In the genomic region with DNA sequence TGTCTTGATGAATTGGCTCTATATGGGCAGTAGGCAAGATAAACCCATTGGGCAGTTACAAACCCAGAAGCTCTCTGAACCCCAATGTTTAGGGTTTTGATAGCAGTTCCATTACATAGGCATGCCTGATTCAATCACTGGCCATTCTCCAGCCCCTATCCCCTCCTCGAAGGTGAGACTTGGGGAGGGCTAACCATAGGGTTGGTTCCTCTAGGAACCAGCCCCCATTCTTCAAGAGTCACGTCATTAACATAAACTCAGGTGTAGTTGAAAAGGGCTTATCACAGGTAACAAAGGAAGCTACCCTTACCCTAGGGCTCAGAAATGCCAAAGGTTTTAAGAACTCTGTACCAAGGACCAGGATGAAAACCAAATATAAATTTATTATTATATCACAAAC, we compare ENCODE assay signal across 18 cellular contexts.
DNase-seq lines count a peak whose midpoint lies in the region; ATAC-seq and TF ChIP-seq lines count a peak whose summit lies in the region.
"Had no signal": no experiment of that assay in that cellular context is flagged by ENCODE, and none has a peak within 500 bp of the region (broad histone marks: within the 10 kb centered on the region; RNA-seq: fewer than 3 reads in every experiment).

No MANE protein-coding gene starts in this region.

- no peaks in the 10 kb centered on the region for H3K27me3 Mint-ChIP-seq in H9 (ENCODE audit: low read depth)
- H3K27me3 Mint-ChIP-seq in WTC11 (ENCODE audit: low read depth) = peaks cover 6% of the 10 kb centered on the region
- H3K27me3 Mint-ChIP-seq: CD4-positive, CD25-positive, alpha-beta regulatory T cell had no signal

- H3K4ac ChIP-seq in H9 (ENCODE audit: low read depth, low read length) = no peak overlapping the region

- H2BK5ac ChIP-seq in H9 (ENCODE audit: insufficient read length, low read length) = no peak overlapping the region

- H4K8ac ChIP-seq in H9 (replicated peaks; ENCODE audit: insufficient read length, low read depth, low read length) = no peak overlapping the region

- H3K4me1 Mint-ChIP-seq in H9 (peaks cover 67 to 79% of the 10 kb centered on the region in 2 experiments), WTC11 (peaks cover 83% of the 10 kb centered on the region)
- H3K4me1 Mint-ChIP-seq: CD4-positive, CD25-positive, alpha-beta regulatory T cell; CD8-positive, alpha-beta memory T cell had no signal

- H3K27ac ChIP-seq in H9 (ENCODE audit: insufficient read length, low read depth, low read length) (peak overlapping the region; percentile 55), iPS-18a (ENCODE audit: low read length) (no peak overlapping the region), esophagus squamous epithelium (no peak overlapping the region)
- H3K27ac ChIP-seq: HL-60 had no signal

- no peak overlapping the region for H2AK5ac ChIP-seq in H9 (ENCODE audit: insufficient read length, low read length)

- no peak overlapping the region for H3K23ac ChIP-seq in H9 (ENCODE audit: insufficient read length, low read depth, low read length)

- TF ChIP-seq CTCF in H9 (conservative IDR thresholded peaks at IDR 0.05) = no peak
- no peak for TF ChIP-seq CTCF in WTC11 (IDR thresholded peaks at IDR 0.05)
- no peak for TF ChIP-seq CTCF in esophagus squamous epithelium (IDR thresholded peaks at IDR 0.05)

- H2BK12ac ChIP-seq in H9 (ENCODE audit: insufficient read length, low read depth, low read length) = no peak overlapping the region

- no peak for DNase-seq in H9
- no peak for DNase-seq in WTC11 (ENCODE audit: low spot score)
- no peak for DNase-seq in NCI-H146 treated with DMSO at 0.1 percent for 48 hours (lab: John Stamatoyannopoulos, UW; ENCODE audit: unreplicated experiment)
- DNase-seq in esophagus squamous epithelium (lab: John Stamatoyannopoulos, UW) = no peak
- no peak for DNase-seq in AG08396 (ENCODE audit: low spot score)
- DNase-seq: BE2C; C1 segment of cervical spinal cord; CD4-positive, CD25-positive, alpha-beta regulatory T cell; CD8-positive, alpha-beta memory T cell; COR-L47; DMS 273 treated with DMSO at 0.1 percent for 48 hours; DMS53; GDM1; HFFc6; KG1 had no signal

- POLR2A ChIA-PET in WTC11 (lab: Charles Lee) = no interaction called here

- no peaks in the 10 kb centered on the region for H3K36me3 ChIP-seq in iPS-18a (ENCODE audit: control insufficient read depth, low read depth, low read length)
- H3K36me3 ChIP-seq in esophagus squamous epithelium = no peaks in the 10 kb centered on the region
- H3K36me3 ChIP-seq: BE2C had no signal

- H3K4me1 ChIP-seq in H9 (ENCODE audit: insufficient read depth, low read length) (peaks cover 19% of the 10 kb centered on the region; the same call in 1 of the 2 replicates), iPS-18a (ENCODE audit: control insufficient read depth, low read depth, low read length) (peaks cover 47% of the 10 kb centered on the region), esophagus squamous epithelium (peaks cover 0 to 15% (median 0%) of the 10 kb centered on the region in 3 donors)
- H3K4me1 ChIP-seq: BE2C had no signal

- no peaks in the 10 kb centered on the region for H3K23me2 ChIP-seq in H9 (ENCODE audit: insufficient read length, low read depth, low read length, poor library complexity, severe bottlenecking)

- H4K5ac ChIP-seq in H9 (ENCODE audit: insufficient read length, low read depth, low read length) = no peak overlapping the region

- H3K79me2 ChIP-seq in H9 (ENCODE audit: insufficient read depth, low read length) = no peaks in the 10 kb centered on the region

- H2AFZ ChIP-seq in H9 (ENCODE audit: low read length) = no peak overlapping the region

- H3K56ac ChIP-seq in H9 (ENCODE audit: insufficient read length, low read depth, low read length) = no peak overlapping the region

- H3K4me3 Mint-ChIP-seq in H9 (peak overlapping the region in 1 of 2 experiments; percentile 27; a peak in 1 of 5 replicates), WTC11 (no peak overlapping the region; the same call in 1 of the 2 replicates)
- H3K4me3 Mint-ChIP-seq: CD4-positive, CD25-positive, alpha-beta regulatory T cell; CD8-positive, alpha-beta memory T cell; HFFc6 had no signal

- WGBS in H9 (ENCODE audit: extremely low coverage, insufficient read length, low lambda C conversion rate) = no CpG with 5 or more reads among the region's 2 CpGs
- WGBS in esophagus squamous epithelium, 2 donors = 54 to 69% methylated on average over 2 of the region's 2 CpGs

- H3K36me3 Mint-ChIP-seq in H9 (ENCODE audit: insufficient read depth in 1 of 3, low read depth in 3 of 3) = peaks cover 0 to 12% (median 10%) of the 10 kb centered on the region in 3 experiments; a peak in 5 of 7 replicates
- peaks cover 17% of the 10 kb centered on the region for H3K36me3 Mint-ChIP-seq in WTC11
- H3K36me3 Mint-ChIP-seq: CD4-positive, CD25-positive, alpha-beta regulatory T cell; CD8-positive, alpha-beta memory T cell had no signal

- no peak overlapping the region for H3K14ac ChIP-seq in H9 (ENCODE audit: insufficient read depth, low read length)

- no peaks in the 10 kb centered on the region for H3K79me1 ChIP-seq in H9 (ENCODE audit: insufficient read depth, low read depth, low read length, poor library complexity, severe bottlenecking)

- no peaks in the 10 kb centered on the region for H3K27me3 ChIP-seq in H9 (ENCODE audit: insufficient read depth, low read length)
- no peaks in the 10 kb centered on the region for H3K27me3 ChIP-seq in iPS-18a (ENCODE audit: control insufficient read depth, insufficient read depth, low read length)
- no peaks in the 10 kb centered on the region for H3K27me3 ChIP-seq in esophagus squamous epithelium
- H3K27me3 ChIP-seq: BE2C had no signal

- H2BK15ac ChIP-seq in H9 (ENCODE audit: low read depth, low read length) = no peak overlapping the region

- peaks cover 0 to 12% of the 10 kb centered on the region in 2 experiments; a peak in 3 of 5 replicates for H3K9me3 Mint-ChIP-seq in H9
- peaks cover 16% of the 10 kb centered on the region for H3K9me3 Mint-ChIP-seq in WTC11

- no peak overlapping the region for H2BK120ac ChIP-seq in H9 (ENCODE audit: low read depth, low read length, poor library complexity, severe bottlenecking)

- CTCF ChIA-PET in WTC11 (lab: Charles Lee) = interaction anchor here (1.3 kb wide), 1 partner anchor 137 kb away, joined by 5 read pairs; no protein-coding TSS in a partner anchor

- H3K27ac Mint-ChIP-seq in H9 = peak overlapping the region; percentile 4 to 93 (median 70)
- H3K27ac Mint-ChIP-seq in WTC11 = peak overlapping the region; percentile 89
- H3K27ac Mint-ChIP-seq: CD4-positive, CD25-positive, alpha-beta regulatory T cell; CD8-positive, alpha-beta memory T cell; HFFc6 had no signal

- H3K18ac ChIP-seq in H9 (ENCODE audit: insufficient read length, low read depth, low read length) = no peak overlapping the region

- peak; percentile 12 for ATAC-seq in WTC11
- ATAC-seq: HCT116 had no signal

- H3K9me3 ChIP-seq in H9 (ENCODE audit: control insufficient read depth, low read depth, low read length) = no peaks in the 10 kb centered on the region
- no peaks in the 10 kb centered on the region for H3K9me3 ChIP-seq in iPS-18a (ENCODE audit: control insufficient read depth, low read depth, low read length)
- peaks cover 0 to 20% (median 13%) of the 10 kb centered on the region in 3 donors for H3K9me3 ChIP-seq in esophagus squamous epithelium
- H3K9me3 ChIP-seq: BE2C had no signal

- no peaks in the 10 kb centered on the region for H4K20me1 ChIP-seq in H9 (ENCODE audit: control insufficient read depth, insufficient read depth, insufficient read length)

- intact Hi-C loops in esophagus squamous epithelium (cut with DNase I) = no loop called here

- H3K4me2 ChIP-seq in H9 (ENCODE audit: insufficient read depth, insufficient read length, low read length) = no peak overlapping the region

- H3K4me3 ChIP-seq in iPS-18a (ENCODE audit: low read length) (no peak overlapping the region), esophagus squamous epithelium (no peak overlapping the region)

- no peak overlapping the region for H3K9ac ChIP-seq in H9 (ENCODE audit: extremely low read depth, insufficient read length, low read length)
- H3K9ac ChIP-seq in iPS-18a (ENCODE audit: low read length) = peak overlapping the region; percentile 10

- H4K91ac ChIP-seq in H9 (ENCODE audit: insufficient read length, low read depth, low read length) = no peak overlapping the region

- no peak for TF ChIP-seq POLR2A in esophagus squamous epithelium (IDR thresholded peaks at IDR 0.05)

- H3T11ph ChIP-seq in H9 (ENCODE audit: low read length) = no peak overlapping the region

- no peak overlapping the region for H2BK20ac ChIP-seq in H9 (ENCODE audit: low read depth, low read length, poor library complexity, severe bottlenecking)

TF ChIP-seq in WTC11, 78 proteins besides CTCF, POLR2A, EP300 and RAD21 (continues in another document):
- TF ChIP-seq TEAD4 (CRISPR knock-in tag; IDR thresholded peaks at IDR 0.05) (no peak), SMAD4 (CRISPR knock-in tag; IDR thresholded peaks at IDR 0.05) (no peak)
- TF ChIP-seq, protein P1, sequence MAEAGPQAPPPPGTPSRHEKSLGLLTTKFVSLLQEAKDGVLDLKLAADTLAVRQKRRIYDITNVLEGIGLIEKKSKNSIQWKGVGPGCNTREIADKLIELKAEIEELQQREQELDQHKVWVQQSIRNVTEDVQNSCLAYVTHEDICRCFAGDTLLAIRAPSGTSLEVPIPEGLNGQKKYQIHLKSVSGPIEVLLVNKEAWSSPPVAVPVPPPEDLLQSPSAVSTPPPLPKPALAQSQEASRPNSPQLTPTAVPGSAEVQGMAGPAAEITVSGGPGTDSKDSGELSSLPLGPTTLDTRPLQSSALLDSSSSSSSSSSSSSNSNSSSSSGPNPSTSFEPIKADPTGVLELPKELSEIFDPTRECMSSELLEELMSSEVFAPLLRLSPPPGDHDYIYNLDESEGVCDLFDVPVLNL (CRISPR knock-in tag; IDR thresholded peaks at IDR 0.05; ENCODE audit: borderline replicate concordance, low read depth) = no peak
- TF ChIP-seq, protein P2, sequence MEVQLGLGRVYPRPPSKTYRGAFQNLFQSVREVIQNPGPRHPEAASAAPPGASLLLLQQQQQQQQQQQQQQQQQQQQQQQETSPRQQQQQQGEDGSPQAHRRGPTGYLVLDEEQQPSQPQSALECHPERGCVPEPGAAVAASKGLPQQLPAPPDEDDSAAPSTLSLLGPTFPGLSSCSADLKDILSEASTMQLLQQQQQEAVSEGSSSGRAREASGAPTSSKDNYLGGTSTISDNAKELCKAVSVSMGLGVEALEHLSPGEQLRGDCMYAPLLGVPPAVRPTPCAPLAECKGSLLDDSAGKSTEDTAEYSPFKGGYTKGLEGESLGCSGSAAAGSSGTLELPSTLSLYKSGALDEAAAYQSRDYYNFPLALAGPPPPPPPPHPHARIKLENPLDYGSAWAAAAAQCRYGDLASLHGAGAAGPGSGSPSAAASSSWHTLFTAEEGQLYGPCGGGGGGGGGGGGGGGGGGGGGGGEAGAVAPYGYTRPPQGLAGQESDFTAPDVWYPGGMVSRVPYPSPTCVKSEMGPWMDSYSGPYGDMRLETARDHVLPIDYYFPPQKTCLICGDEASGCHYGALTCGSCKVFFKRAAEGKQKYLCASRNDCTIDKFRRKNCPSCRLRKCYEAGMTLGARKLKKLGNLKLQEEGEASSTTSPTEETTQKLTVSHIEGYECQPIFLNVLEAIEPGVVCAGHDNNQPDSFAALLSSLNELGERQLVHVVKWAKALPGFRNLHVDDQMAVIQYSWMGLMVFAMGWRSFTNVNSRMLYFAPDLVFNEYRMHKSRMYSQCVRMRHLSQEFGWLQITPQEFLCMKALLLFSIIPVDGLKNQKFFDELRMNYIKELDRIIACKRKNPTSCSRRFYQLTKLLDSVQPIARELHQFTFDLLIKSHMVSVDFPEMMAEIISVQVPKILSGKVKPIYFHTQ (CRISPR knock-in tag; IDR thresholded peaks at IDR 0.05) = no peak
